ENCODE assay signal across 20 cellular contexts in genomic region chr5:144547098-144547499, GRCh38.
A peak's percentile ranks its signal among the peaks of the same experiment; 100 is the strongest.
DNase-seq lines count a peak whose midpoint lies in the region; ATAC-seq and TF ChIP-seq lines count a peak whose summit lies in the region.
"Had no signal": no experiment of that assay in that cellular context is flagged by ENCODE, and none has a peak within 500 bp of the region (broad histone marks: within the 10 kb centered on the region; RNA-seq: fewer than 3 reads in every experiment).

No MANE protein-coding gene starts in this region.

- H3K36me3 Mint-ChIP-seq in activated naive CD4-positive, alpha-beta T cell treated with anti-CD3 and anti-CD28 coated beads, Interleukin-2, amount 50 U/mL, for 72 hours = peaks cover 0 to 6% of the 10 kb centered on the region in 2 donors

- 18% methylated on average over 1 of the region's 1 CpG for WGBS in GM23248 (ENCODE audit: low coverage in 1 of 2, low lambda C conversion rate in 2 of 2, missing lambda C conversion rate in 2 of 2), 2 experiments

- no peaks in the 10 kb centered on the region for H3K79me2 ChIP-seq in GM23248 (ENCODE audit: insufficient read depth)

- H4K20me1 ChIP-seq in GM23248 (ENCODE audit: insufficient read depth) = no peaks in the 10 kb centered on the region
- H4K20me1 ChIP-seq: BLaER1 had no signal

- H3K27ac Mint-ChIP-seq in activated naive CD4-positive, alpha-beta T cell treated with anti-CD3 and anti-CD28 coated beads, Interleukin-2, amount 50 U/mL, for 72 hours = no peak overlapping the region
- H3K27ac Mint-ChIP-seq: CD4-positive, alpha-beta T cell had no signal

- peaks cover 9% of the 10 kb centered on the region; the same call in 1 of the 2 replicates for H3K4me1 ChIP-seq in GM23248 (ENCODE audit: insufficient read depth)
- H3K4me1 ChIP-seq: BLaER1 had no signal

- TF ChIP-seq CTCF in fibroblast of the aortic adventitia (IDR thresholded peaks at IDR 0.05; ENCODE audit: insufficient read depth, low read length) = no peak

- H3K36me3 ChIP-seq in GM23248 (ENCODE audit: low read depth) = no peaks in the 10 kb centered on the region
- H3K36me3 ChIP-seq: BLaER1 had no signal

- peak; percentile 44 for DNase-seq in GM23248
- DNase-seq in amniotic epithelial cell (ENCODE audit: low read depth) = peak; percentile 90
- peak; percentile 77 for DNase-seq in fibroblast of the aortic adventitia (ENCODE audit: low read depth)
- no peak for DNase-seq in activated naive CD4-positive, alpha-beta T cell treated with anti-CD3 and anti-CD28 coated beads, Interleukin-2, amount 50 U/mL, for 72 hours (ENCODE audit: low spot score in 2 of 2)
- no peak for DNase-seq in mucosa of gallbladder (ENCODE audit: low spot score)
- DNase-seq: CD4-positive, alpha-beta T cell; COR-L47; DMS79 treated with DMSO at 0.1 percent for 48 hours; NCI-H1105; NCI-H146; NCI-H2029; NCI-H2227 treated with DMSO at 0.1 percent for 48 hours; NCI-H510A; NCI-H748 treated with DMSO at 0.1 percent for 48 hours; SIG-M5 had no signal

- no peak overlapping the region for H3K27ac ChIP-seq in GM23248
- H3K27ac ChIP-seq: BLaER1, KMS-11, RWPE1 had no signal

- no peaks in the 10 kb centered on the region for H3K9me2 ChIP-seq in GM23248 (ENCODE audit: insufficient read depth)

- no peaks in the 10 kb centered on the region for H3F3A ChIP-seq in GM23248 (ENCODE audit: insufficient read depth)

- no peak overlapping the region for H3K9ac ChIP-seq in GM23248
- H3K9ac ChIP-seq: BLaER1, KMS-11 had no signal

- H3K4me3 ChIP-seq in GM23248 (no peak overlapping the region), fibroblast of the aortic adventitia (ENCODE audit: low read depth, low read length) (no peak overlapping the region)
- H3K4me3 ChIP-seq: BLaER1 had no signal

- H3K27me3 ChIP-seq in GM23248 (replicated peaks; ENCODE audit: insufficient read depth) = no peaks in the 10 kb centered on the region
- H3K27me3 ChIP-seq: BLaER1 had no signal

- H3K9me3 Mint-ChIP-seq in activated naive CD4-positive, alpha-beta T cell treated with anti-CD3 and anti-CD28 coated beads, Interleukin-2, amount 50 U/mL, for 72 hours = peaks cover 6 to 7% of the 10 kb centered on the region in 2 donors

- no peaks in the 10 kb centered on the region for H3K9me3 ChIP-seq in GM23248 (ENCODE audit: low read depth)
- H3K9me3 ChIP-seq: BLaER1 had no signal

- no peak for ATAC-seq in activated naive CD4-positive, alpha-beta T cell treated with anti-CD3 and anti-CD28 coated beads, Interleukin-2, amount 50 U/mL, for 72 hours
- ATAC-seq in GM21360 (IDR thresholded peaks at IDR 0.05; ENCODE audit: unreplicated experiment) (no peak), HG02884 (IDR thresholded peaks at IDR 0.05; ENCODE audit: unreplicated experiment) (no peak)

- no peak overlapping the region for H3K4me2 ChIP-seq in GM23248 (ENCODE audit: unreplicated experiment)
- H3K4me2 ChIP-seq: BLaER1, KMS-11 had no signal

- H2AFZ ChIP-seq in GM23248 = no peak overlapping the region

- in situ Hi-C loops in GM23248 (cut with MboI) = no loop called here

Comparison
In these comparisons a context has a peak if more than half of its experiments do, and no peak if none do; other contexts are left out.
1. DNase-seq: peak in GM23248 (single experiment), amniotic epithelial cell (single experiment) and fibroblast of the aortic adventitia (single experiment); none in activated naive CD4-positive, alpha-beta T cell treated with anti-CD3 and anti-CD28 coated beads, Interleukin-2, amount 50 U/mL, for 72 hours (0 of 2) and mucosa of gallbladder (single experiment).